Comparison of ENCODE assay signal across 1 cellular context in the genomic region with DNA sequence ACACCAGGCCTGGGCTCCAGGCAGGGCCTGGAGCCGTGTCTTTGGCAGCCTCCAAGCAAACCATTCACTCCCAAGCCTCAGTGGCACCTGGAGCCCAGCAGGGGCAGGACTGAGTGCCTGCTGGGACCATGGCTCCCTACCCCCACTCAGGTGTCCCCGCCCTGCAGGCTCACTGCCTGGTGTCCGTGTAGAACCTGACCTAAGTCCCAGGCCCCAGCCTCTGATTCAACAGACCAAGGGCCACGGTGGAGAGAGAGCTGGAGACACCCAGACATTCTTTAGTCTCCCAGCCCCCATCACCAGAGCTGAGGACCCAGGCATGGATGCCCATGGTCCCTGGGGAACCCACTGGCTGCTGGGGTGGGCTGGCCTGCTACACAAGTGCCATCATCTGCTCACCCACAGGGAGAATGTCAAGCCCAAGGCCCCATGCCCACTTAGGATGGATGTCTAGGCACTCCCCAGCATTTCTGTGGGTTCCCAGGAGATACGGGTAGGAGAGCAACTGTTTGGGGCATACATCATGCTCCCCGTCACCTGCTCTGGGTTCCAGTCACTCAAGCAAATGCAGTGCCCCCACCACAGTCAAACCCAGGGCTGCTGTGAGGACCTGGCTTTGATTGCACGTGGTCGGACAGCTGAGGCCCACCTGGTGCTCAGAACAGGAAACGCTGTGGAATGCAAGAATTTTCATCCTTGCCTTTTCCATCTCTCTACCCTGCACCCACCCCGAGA.
TF ChIP-seq lines count a peak whose summit lies in the region.

No MANE protein-coding gene starts in this region.

TF ChIP-seq in H1, 55 proteins besides CTCF, POLR2A, EP300 and RAD21:
- TF ChIP-seq TAF1 (IDR thresholded peaks at IDR 0.05; ENCODE audit: low read depth, low read length) (no peak), FOSL1 (IDR thresholded peaks at IDR 0.05; ENCODE audit: insufficient read depth, low read depth, low read length) (no peak), MAFK (IDR thresholded peaks at IDR 0.05; ENCODE audit: low read depth, low read length) (no peak), SP1 (IDR thresholded peaks at IDR 0.05; ENCODE audit: low read depth, low read length) (no peak), NRF1 (IDR thresholded peaks at IDR 0.05; ENCODE audit: low read depth, low read length) (no peak), BACH1 (IDR thresholded peaks at IDR 0.05; ENCODE audit: low read length) (no peak)
